Comparison of ENCODE assay signal across 8 cellular contexts in genomic region chr14:88868558-88869159, GRCh38. TPM values are rescaled to one million over a fixed set of nuclear protein-coding genes. Genes with fewer than 3 reads are reported as not detected.
A peak's percentile ranks its signal among the peaks of the same experiment; 100 is the strongest.
DNase-seq lines count a peak whose midpoint lies in the region; ATAC-seq and TF ChIP-seq lines count a peak whose summit lies in the region.

No MANE protein-coding gene starts in this region.

- no peak overlapping the region for H2BK120ac ChIP-seq in mesenchymal stem cell (ENCODE audit: low read depth, low read length)

- H3K4ac ChIP-seq in mesenchymal stem cell (ENCODE audit: low read depth in 1 of 2, low read length in 2 of 2) = no peak overlapping the region

- H3K4me1 ChIP-seq in sigmoid colon = no peaks in the 10 kb centered on the region
- no peaks in the 10 kb centered on the region for H3K4me1 ChIP-seq in mesenchymal stem cell (ENCODE audit: control insufficient read depth, insufficient read depth, low read depth, low read length)

- H3K27ac ChIP-seq in coronary artery (no peak overlapping the region), sigmoid colon (no peak overlapping the region), mesenchymal stem cell (ENCODE audit: low read length, poor library complexity, severe bottlenecking) (no peak overlapping the region)

- no peak for TF ChIP-seq EP300 in sigmoid colon (IDR thresholded peaks at IDR 0.05)

- H3K4me2 ChIP-seq in mesenchymal stem cell (ENCODE audit: low read length, poor library complexity, severe bottlenecking) = no peak overlapping the region

- intact Hi-C loops in sigmoid colon (cut with DNase I) = loop anchor here (2.0 kb wide), 1 partner anchor 202 kb away; no protein-coding TSS in a partner anchor

- no peak overlapping the region for H4K91ac ChIP-seq in mesenchymal stem cell (ENCODE audit: low read length)

- no peak overlapping the region for H4K8ac ChIP-seq in mesenchymal stem cell (ENCODE audit: low read length)

- no peak overlapping the region for H3K4me3 ChIP-seq in coronary artery
- H3K4me3 ChIP-seq in sigmoid colon = no peak overlapping the region
- H3K4me3 ChIP-seq in mesenchymal stem cell (ENCODE audit: insufficient read depth in 1 of 2, low read depth in 1 of 2, low read length in 2 of 2) = no peak overlapping the region

- in situ Hi-C loops in ACHN (cut with HindIII; ENCODE audit: low pct_ligation_motif_present, low pct_unique_long_range_greater_than_20kb, low sequenced_read_pairs) = no loop called here

- no peak overlapping the region for H3K14ac ChIP-seq in mesenchymal stem cell (ENCODE audit: low read length in 2 of 2)

- no peak overlapping the region for H2BK12ac ChIP-seq in mesenchymal stem cell (ENCODE audit: low read length in 2 of 2)

- DNase-seq in ACHN = peak; percentile 20
- DNase-seq in NCI-H2171 (lab: John Stamatoyannopoulos, UW) = peak; percentile 36
- no peak for DNase-seq in coronary artery (ENCODE audit: low spot score)
- no peak for DNase-seq in sigmoid colon
- no peak for DNase-seq in NK-92 treated with Interleukin-12 subunit alpha and Interleukin-12 subunit beta, amount 100 ng/mL, for 24 hours (lab: John Stamatoyannopoulos, UW)
- DNase-seq in mesenchymal stem cell = no peak
- no peak for DNase-seq in MV-4-11 (lab: John Stamatoyannopoulos, UW)

- H3K36me3 ChIP-seq in sigmoid colon (peaks cover 3 to 42% (median 11%) of the 10 kb centered on the region in 4 donors), mesenchymal stem cell (ENCODE audit: control insufficient read depth in 1 of 2, insufficient read depth in 2 of 2, low read depth in 1 of 2, low read length in 2 of 2) (peaks cover 15 to 66% of the 10 kb centered on the region in 2 experiments)

- no peak overlapping the region for H3K9ac ChIP-seq in mesenchymal stem cell (ENCODE audit: low read length)

- H2AK5ac ChIP-seq in mesenchymal stem cell (ENCODE audit: low read length, severe bottlenecking) = no peak overlapping the region

- no peak for TF ChIP-seq POLR2A in sigmoid colon (IDR thresholded peaks at IDR 0.05)

- H2AFZ ChIP-seq in mesenchymal stem cell (ENCODE audit: low read depth, low read length) = no peak overlapping the region

- ATAC-seq in GM19438 (IDR thresholded peaks at IDR 0.05; ENCODE audit: low read depth, unreplicated experiment) = peak; percentile 58

- H3K79me1 ChIP-seq in mesenchymal stem cell (replicated peaks; ENCODE audit: low read length, poor library complexity, severe bottlenecking) = peaks cover 2% of the 10 kb centered on the region

- H3K27me3 ChIP-seq in sigmoid colon (no peaks in the 10 kb centered on the region), mesenchymal stem cell (ENCODE audit: control insufficient read depth in 1 of 2, insufficient read depth in 1 of 2, low read length in 2 of 2) (no peaks in the 10 kb centered on the region)

- peak; percentile 24 for TF ChIP-seq CTCF in coronary artery (IDR thresholded peaks at IDR 0.05)
- peak in 3 of 4 experiments; percentile 18 to 36 (median 34) for TF ChIP-seq CTCF in sigmoid colon (IDR thresholded peaks at IDR 0.05)

- no peak overlapping the region for H2BK15ac ChIP-seq in mesenchymal stem cell (ENCODE audit: low read depth, poor library complexity, severe bottlenecking)

- H3K18ac ChIP-seq in mesenchymal stem cell (ENCODE audit: low read depth in 1 of 2, low read length in 2 of 2) = no peak overlapping the region

- H2BK5ac ChIP-seq in mesenchymal stem cell (ENCODE audit: low read depth, low read length, poor library complexity, severe bottlenecking) = no peak overlapping the region

- H3K23ac ChIP-seq in mesenchymal stem cell (ENCODE audit: low read length in 2 of 2) = no peak overlapping the region

- H3K9me3 ChIP-seq in sigmoid colon (no peaks in the 10 kb centered on the region), mesenchymal stem cell (ENCODE audit: control insufficient read depth, low read length) (no peaks in the 10 kb centered on the region)

RNA-seq across cellular contexts. Expression of gene TTC8, which starts 44.2 kb away (rescaled TPM):
- total RNA-seq in sigmoid colon = 10 to 100 TPM; 17.3 to 35.5 (median 27.1) TPM
- 10 to 100 TPM in 2 of 3 donors, 1 to 10 TPM in 1; 8.0 to 13.2 (median 10.6) TPM for polyA plus RNA-seq in sigmoid colon
- 27.9 TPM for polyA plus RNA-seq in mesenchymal stem cell (2013, experiment 1 of 2)
- 29.4 TPM for polyA plus RNA-seq in mesenchymal stem cell (2013, experiment 2 of 2)

Comparison
In these comparisons a context has a peak if more than half of its experiments do, and no peak if none do; other contexts are left out.
1. DNase-seq: peak in ACHN (single experiment) and NCI-H2171 (single experiment); none in coronary artery (single experiment), sigmoid colon (single experiment), NK-92 treated with Interleukin-12 subunit alpha and Interleukin-12 subunit beta, amount 100 ng/mL, for 24 hours (single experiment), mesenchymal stem cell (single experiment) and MV-4-11 (single experiment).